Comparison of ENCODE assay signal across 10 cellular contexts in the genomic region with DNA sequence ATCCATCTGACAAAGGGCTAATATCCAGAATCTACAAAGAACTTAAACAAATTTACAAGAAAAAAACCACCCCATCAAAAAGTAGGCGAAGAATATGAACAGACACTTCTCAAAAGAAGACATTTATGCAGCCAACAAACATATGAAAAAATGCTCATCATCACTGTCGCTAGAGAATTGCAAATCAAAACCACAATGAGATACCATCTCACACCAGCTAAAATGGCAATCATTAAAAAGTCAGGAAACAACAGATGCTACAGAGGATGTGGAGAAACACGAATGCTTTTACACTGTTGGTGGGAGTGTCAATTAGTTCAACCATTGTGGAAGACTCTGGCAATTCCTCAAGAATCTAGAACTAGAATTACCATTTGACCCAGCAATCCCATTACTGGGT. TPM values are rescaled to one million over a fixed set of nuclear protein-coding genes. Genes with fewer than 3 reads are reported as not detected.
DNase-seq lines count a peak whose midpoint lies in the region; ATAC-seq lines count a peak whose summit lies in the region.
"Not testable (repeated sequence)": the region's sequence is repeated elsewhere in the genome, so short reads cannot be mapped to it uniquely, and the experiment has no call there.
"Had no signal": no experiment of that assay in that cellular context is flagged by ENCODE, and none has a peak within 500 bp of the region (broad histone marks: within the 10 kb centered on the region; RNA-seq: fewer than 3 reads in every experiment).

No MANE protein-coding gene starts in this region.

- H3K27ac ChIP-seq in CD8-positive, alpha-beta memory T cell (ENCODE audit: low read depth, low read length), result not testable (repeated sequence)

- peaks cover 11% of the 10 kb centered on the region for H3K4me1 ChIP-seq in CD8-positive, alpha-beta memory T cell (ENCODE audit: insufficient read depth, low read length)

- peak overlapping the region in 7 of 8 donors; percentile 52 to 73 (median 61) for H3K27ac Mint-ChIP-seq in CD8-positive, alpha-beta memory T cell
- peak overlapping the region; percentile 27 to 68 for H3K27ac Mint-ChIP-seq in T-cell
- H3K27ac Mint-ChIP-seq in activated CD4-positive, alpha-beta T cell treated with anti-CD3 and anti-CD28 coated beads, Interleukin-2, amount 10 ng/mL, durations not matched to agents 7 days and 5 days, result peak overlapping the region; percentile 37
- peak overlapping the region; percentile 24 for H3K27ac Mint-ChIP-seq in activated T-cell treated with anti-CD3 and anti-CD28 coated beads, Interleukin-2, amount 50 U/mL, for 24 hours
- peak overlapping the region; percentile 21 for H3K27ac Mint-ChIP-seq in activated naive CD8-positive, alpha-beta T cell treated with anti-CD3 and anti-CD28 coated beads, Interleukin-2, amount 10 ng/mL, durations not matched to agents 7 days and 5 days
- H3K27ac Mint-ChIP-seq in immature natural killer cell, result peak overlapping the region; percentile 51 to 93 (median 74)
- peak overlapping the region; percentile 92 for H3K27ac Mint-ChIP-seq in stimulated activated effector memory CD8-positive, alpha-beta T cell treated with anti-CD3 and anti-CD28 coated beads, Interleukin-12 subunit alpha, Interleukin-12 subunit beta, amount 100 ng/mL, for 72 hours

- DNase-seq in CD8-positive, alpha-beta memory T cell, result peak in 1 of 5 donors; percentile 5
- DNase-seq in T-cell; activated CD4-positive, alpha-beta T cell treated with anti-CD3 and anti-CD28 coated beads, Interleukin-2, amount 10 ng/mL, durations not matched to agents 7 days and 5 days; activated T-cell treated with anti-CD3 and anti-CD28 coated beads, Interleukin-2, amount 50 U/mL, for 24 hours; activated naive CD8-positive, alpha-beta T cell treated with anti-CD3 and anti-CD28 coated beads, Interleukin-2, amount 10 ng/mL, durations not matched to agents 7 days and 5 days; stimulated activated effector memory CD8-positive, alpha-beta T cell treated with anti-CD3 and anti-CD28 coated beads, Interleukin-12 subunit alpha, Interleukin-12 subunit beta, amount 100 ng/mL, for 72 hours (ENCODE audit: low spot score in 2 of 2): not testable (repeated sequence)
- DNase-seq in immature natural killer cell, result peak; percentile 15 to 32 (median 25)

- CTCF ChIA-PET in CD8-positive, alpha-beta memory T cell (lab: Charles Lee); T-cell (lab: Charles Lee); activated CD4-positive, alpha-beta T cell treated with anti-CD3 and anti-CD28 coated beads, Interleukin-2, amount 10 ng/mL, durations not matched to agents 7 days and 5 days (lab: Charles Lee): not testable (repeated sequence)

- POLR2A ChIA-PET in CD8-positive, alpha-beta memory T cell (lab: Charles Lee); T-cell (lab: Charles Lee); activated CD4-positive, alpha-beta T cell treated with anti-CD3 and anti-CD28 coated beads, Interleukin-2, amount 10 ng/mL, durations not matched to agents 7 days and 5 days (lab: Charles Lee); activated naive CD8-positive, alpha-beta T cell treated with anti-CD3 and anti-CD28 coated beads, Interleukin-2, amount 10 ng/mL, durations not matched to agents 7 days and 5 days (lab: Charles Lee): not testable (repeated sequence)

- H3K27me3 Mint-ChIP-seq in CD8-positive, alpha-beta memory T cell; T-cell; activated CD4-positive, alpha-beta T cell treated with anti-CD3 and anti-CD28 coated beads, Interleukin-2, amount 10 ng/mL, durations not matched to agents 7 days and 5 days; activated T-cell treated with anti-CD3 and anti-CD28 coated beads, Interleukin-2, amount 50 U/mL, for 24 hours; activated naive CD8-positive, alpha-beta T cell treated with anti-CD3 and anti-CD28 coated beads, Interleukin-2, amount 10 ng/mL, durations not matched to agents 7 days and 5 days; immature natural killer cell (ENCODE audit: low read depth in 3 of 3): not testable (repeated sequence)

- H3K27me3 ChIP-seq in CD8-positive, alpha-beta memory T cell (ENCODE audit: insufficient read depth, low read length, poor library complexity, severe bottlenecking), result not testable (repeated sequence)

- not testable (repeated sequence) for H3K4me3 ChIP-seq in CD8-positive, alpha-beta memory T cell (ENCODE audit: low read length)

- not testable (repeated sequence) for H3K9me3 ChIP-seq in CD8-positive, alpha-beta memory T cell (ENCODE audit: low read length)

- not testable (repeated sequence) for H3K9me3 Mint-ChIP-seq in CD8-positive, alpha-beta memory T cell; immature natural killer cell
- peaks cover 6 to 10% (median 7%) of the 10 kb centered on the region in 3 donors for H3K9me3 Mint-ChIP-seq in T-cell
- peaks cover 26% of the 10 kb centered on the region for H3K9me3 Mint-ChIP-seq in activated CD4-positive, alpha-beta T cell treated with anti-CD3 and anti-CD28 coated beads, Interleukin-2, amount 10 ng/mL, durations not matched to agents 7 days and 5 days
- H3K9me3 Mint-ChIP-seq in activated T-cell treated with anti-CD3 and anti-CD28 coated beads, Interleukin-2, amount 50 U/mL, for 24 hours, result peaks cover 18% of the 10 kb centered on the region
- peaks cover 17% of the 10 kb centered on the region for H3K9me3 Mint-ChIP-seq in activated naive CD8-positive, alpha-beta T cell treated with anti-CD3 and anti-CD28 coated beads, Interleukin-2, amount 10 ng/mL, durations not matched to agents 7 days and 5 days
- peaks cover 13% of the 10 kb centered on the region for H3K9me3 Mint-ChIP-seq in stimulated activated effector memory CD8-positive, alpha-beta T cell treated with anti-CD3 and anti-CD28 coated beads, Interleukin-12 subunit alpha, Interleukin-12 subunit beta, amount 100 ng/mL, for 72 hours

- H3K4me1 Mint-ChIP-seq in CD8-positive, alpha-beta memory T cell, result peaks cover 69 to 77% (median 70%) of the 10 kb centered on the region in 3 donors
- H3K4me1 Mint-ChIP-seq in T-cell (peaks cover 59 to 71% (median 70%) of the 10 kb centered on the region in 3 donors), immature natural killer cell (peaks cover 62 to 79% of the 10 kb centered on the region in 2 donors)
- H3K4me1 Mint-ChIP-seq in activated CD4-positive, alpha-beta T cell treated with anti-CD3 and anti-CD28 coated beads, Interleukin-2, amount 10 ng/mL, durations not matched to agents 7 days and 5 days, result peaks cover 40% of the 10 kb centered on the region
- H3K4me1 Mint-ChIP-seq in activated T-cell treated with anti-CD3 and anti-CD28 coated beads, Interleukin-2, amount 50 U/mL, for 24 hours (ENCODE audit: low read depth), result peaks cover 71% of the 10 kb centered on the region
- H3K4me1 Mint-ChIP-seq in activated naive CD8-positive, alpha-beta T cell treated with anti-CD3 and anti-CD28 coated beads, Interleukin-2, amount 10 ng/mL, durations not matched to agents 7 days and 5 days, result peaks cover 23% of the 10 kb centered on the region
- peaks cover 53% of the 10 kb centered on the region for H3K4me1 Mint-ChIP-seq in stimulated activated effector memory CD8-positive, alpha-beta T cell treated with anti-CD3 and anti-CD28 coated beads, Interleukin-12 subunit alpha, Interleukin-12 subunit beta, amount 100 ng/mL, for 72 hours

- H3K4me3 Mint-ChIP-seq in CD8-positive, alpha-beta memory T cell, result peak overlapping the region in 6 of 7 donors; percentile 1 to 63 (median 38)
- H3K4me3 Mint-ChIP-seq in T-cell, result peak overlapping the region; percentile 4 to 26 (median 10)
- H3K4me3 Mint-ChIP-seq in activated CD4-positive, alpha-beta T cell treated with anti-CD3 and anti-CD28 coated beads, Interleukin-2, amount 10 ng/mL, durations not matched to agents 7 days and 5 days; activated T-cell treated with anti-CD3 and anti-CD28 coated beads, Interleukin-2, amount 50 U/mL, for 24 hours; activated naive CD8-positive, alpha-beta T cell treated with anti-CD3 and anti-CD28 coated beads, Interleukin-2, amount 10 ng/mL, durations not matched to agents 7 days and 5 days: not testable (repeated sequence)
- H3K4me3 Mint-ChIP-seq in immature natural killer cell, result peak overlapping the region; percentile 54 to 73 (median 64)
- H3K4me3 Mint-ChIP-seq in stimulated activated effector memory CD8-positive, alpha-beta T cell treated with anti-CD3 and anti-CD28 coated beads, Interleukin-12 subunit alpha, Interleukin-12 subunit beta, amount 100 ng/mL, for 72 hours, result peak overlapping the region; percentile 20

- peaks cover 46 to 95% (median 55%) of the 10 kb centered on the region in 3 donors for H3K36me3 Mint-ChIP-seq in CD8-positive, alpha-beta memory T cell
- H3K36me3 Mint-ChIP-seq in T-cell, result peaks cover 92% of the 10 kb centered on the region
- peaks cover 94% of the 10 kb centered on the region for H3K36me3 Mint-ChIP-seq in activated CD4-positive, alpha-beta T cell treated with anti-CD3 and anti-CD28 coated beads, Interleukin-2, amount 10 ng/mL, durations not matched to agents 7 days and 5 days (ENCODE audit: low read depth)
- peaks cover 99% of the 10 kb centered on the region for H3K36me3 Mint-ChIP-seq in activated T-cell treated with anti-CD3 and anti-CD28 coated beads, Interleukin-2, amount 50 U/mL, for 24 hours (ENCODE audit: low read depth)
- H3K36me3 Mint-ChIP-seq in activated naive CD8-positive, alpha-beta T cell treated with anti-CD3 and anti-CD28 coated beads, Interleukin-2, amount 10 ng/mL, durations not matched to agents 7 days and 5 days, result peaks cover 84% of the 10 kb centered on the region
- peaks cover 42 to 66% (median 43%) of the 10 kb centered on the region in 3 donors for H3K36me3 Mint-ChIP-seq in immature natural killer cell
- H3K36me3 Mint-ChIP-seq in stimulated activated effector memory CD8-positive, alpha-beta T cell treated with anti-CD3 and anti-CD28 coated beads, Interleukin-12 subunit alpha, Interleukin-12 subunit beta, amount 100 ng/mL, for 72 hours, result peaks cover 100% of the 10 kb centered on the region

- ATAC-seq in T-cell (replicated peaks in 1 of 4); activated naive CD8-positive, alpha-beta T cell treated with anti-CD3 and anti-CD28 coated beads, Interleukin-2, amount 10 ng/mL, durations not matched to agents 7 days and 5 days (ENCODE audit: low read depth); stimulated activated effector memory CD8-positive, alpha-beta T cell treated with anti-CD3 and anti-CD28 coated beads, Interleukin-12 subunit alpha, Interleukin-12 subunit beta, amount 100 ng/mL, for 72 hours: not testable (repeated sequence)

- peaks cover 19% of the 10 kb centered on the region for H3K36me3 ChIP-seq in CD8-positive, alpha-beta memory T cell (ENCODE audit: insufficient read depth, low read length)

RNA-seq across cellular contexts. Expression of a gene that starts 40.1 kb away (rescaled TPM):
- total RNA-seq in CD8-positive, alpha-beta memory T cell, result under 1 TPM; 0.09 to 0.31 TPM
- not detected for polyA plus RNA-seq in CD8-positive, alpha-beta memory T cell
- 1 to 10 TPM in 1 of 5 donors, under 1 TPM in 4; 0.49 to 1.8 (median 0.86) TPM for total RNA-seq in T-cell
- under 1 TPM; 0.15 to 0.19 TPM for total RNA-seq in activated CD4-positive, alpha-beta T cell treated with anti-CD3 and anti-CD28 coated beads, Interleukin-2, amount 10 ng/mL, durations not matched to agents 7 days and 5 days
- under 1 TPM; 0.68 to 0.69 TPM for total RNA-seq in activated naive CD8-positive, alpha-beta T cell treated with anti-CD3 and anti-CD28 coated beads, Interleukin-2, amount 10 ng/mL, durations not matched to agents 7 days and 5 days
- polyA plus RNA-seq in immature natural killer cell, result under 1 TPM in 1 of 3 donors, not detected in 2; 0.16 TPM
- total RNA-seq: G401, GM23248 had no signal
- polyA plus RNA-seq: AG04450, GM23248 had no signal

Comparison
In these comparisons a context has a peak if more than half of its experiments do, and no peak if none do; other contexts are left out.
1. H3K27ac Mint-ChIP-seq: peak in every context shown above with its lines; median percentile 92 in stimulated activated effector memory CD8-positive, alpha-beta T cell treated with anti-CD3 and anti-CD28 coated beads, Interleukin-12 subunit alpha, Interleukin-12 subunit beta, amount 100 ng/mL, for 72 hours; 74 in immature natural killer cell; 61 in CD8-positive, alpha-beta memory T cell; 48 in T-cell; 37 in activated CD4-positive, alpha-beta T cell treated with anti-CD3 and anti-CD28 coated beads, Interleukin-2, amount 10 ng/mL, durations not matched to agents 7 days and 5 days; 24 in activated T-cell treated with anti-CD3 and anti-CD28 coated beads, Interleukin-2, amount 50 U/mL, for 24 hours; 21 in activated naive CD8-positive, alpha-beta T cell treated with anti-CD3 and anti-CD28 coated beads, Interleukin-2, amount 10 ng/mL, durations not matched to agents 7 days and 5 days.